15 cellular contexts compared by ENCODE assay signal in the genomic region with DNA sequence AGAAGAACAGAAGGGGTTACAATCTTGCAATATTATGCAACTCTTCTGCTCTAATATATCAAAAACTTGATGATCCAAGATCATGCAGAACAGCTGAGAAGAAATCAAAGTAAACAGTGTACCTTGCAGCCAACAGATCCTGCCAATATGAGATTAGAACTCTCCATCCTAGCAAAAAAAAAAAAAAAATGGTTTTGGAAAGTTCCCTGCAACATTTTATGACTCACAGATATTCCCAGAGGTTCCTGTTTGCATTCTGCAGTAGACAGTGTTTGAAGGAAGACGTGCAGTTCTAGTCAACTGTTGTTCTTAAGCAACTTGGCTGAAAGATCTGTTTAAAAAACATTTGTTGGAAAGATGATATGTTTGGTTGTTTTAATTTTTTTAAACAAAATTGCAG.
DNase-seq lines count a peak whose midpoint lies in the region; ATAC-seq, FAIRE-seq and TF ChIP-seq lines count a peak whose summit lies in the region.
"Had no signal": no experiment of that assay in that cellular context is flagged by ENCODE, and none has a peak within 500 bp of the region (broad histone marks: within the 10 kb centered on the region; RNA-seq: fewer than 3 reads in every experiment).

No MANE protein-coding gene starts in this region.

- no peak overlapping the region for H3K4me3 ChIP-seq in AG10803 (ENCODE audit: low read length)
- no peak overlapping the region for H3K4me3 ChIP-seq in astrocyte (ENCODE audit: insufficient read depth, low read depth, low read length)
- H3K4me3 ChIP-seq in foreskin fibroblast (ENCODE audit: low read depth in 1 of 2, low read length in 2 of 2) = no peak overlapping the region
- no peak overlapping the region for H3K4me3 ChIP-seq in rectal smooth muscle tissue (ENCODE audit: low read length)

- no peak overlapping the region for H3K27ac Mint-ChIP-seq in astrocyte (ENCODE audit: unreplicated experiment)
- H3K27ac Mint-ChIP-seq: activated naive CD8-positive, alpha-beta T cell treated with anti-CD3 and anti-CD28 coated beads, Interleukin-2, amount 50 U/mL, for 24 hours had no signal

- H3K4me1 ChIP-seq in astrocyte (ENCODE audit: insufficient read depth, low read length) = no peaks in the 10 kb centered on the region
- H3K4me1 ChIP-seq in rectal smooth muscle tissue (ENCODE audit: control insufficient read depth, insufficient read depth, low read length) = peaks cover 5% of the 10 kb centered on the region

- H3K27me3 Mint-ChIP-seq in astrocyte (ENCODE audit: low read depth, unreplicated experiment) = no peaks in the 10 kb centered on the region
- H3K27me3 Mint-ChIP-seq: activated naive CD8-positive, alpha-beta T cell treated with anti-CD3 and anti-CD28 coated beads, Interleukin-2, amount 50 U/mL, for 24 hours had no signal

- peaks cover 5% of the 10 kb centered on the region for H3K9me3 Mint-ChIP-seq in astrocyte (ENCODE audit: unreplicated experiment)

- peak; percentile 89 for DNase-seq in AG10803 (ENCODE audit: low read depth)
- DNase-seq in astrocyte (ENCODE audit: low read depth) = peak; percentile 58
- DNase-seq in foreskin fibroblast = peak; percentile 69 to 77
- no peak for DNase-seq in G401 (ENCODE audit: low spot score)
- DNase-seq: activated CD4-positive, CD25-positive, alpha-beta regulatory T cell; activated naive CD8-positive, alpha-beta T cell treated with anti-CD3 and anti-CD28 coated beads, Interleukin-2, amount 50 U/mL, for 24 hours; activated T-cell treated with anti-CD3 and anti-CD28 coated beads for 4 hours; C1 segment of cervical spinal cord; hippocampal formation; NCI-H2107 had no signal

- H3K9me3 ChIP-seq in astrocyte (ENCODE audit: insufficient read depth, low read depth, low read length) = peaks cover 10% of the 10 kb centered on the region

- H2AFZ ChIP-seq in astrocyte (ENCODE audit: low read depth, low read length) = no peak overlapping the region

- no peak overlapping the region for H3K27ac ChIP-seq in astrocyte (ENCODE audit: low read depth, low read length)
- peak overlapping the region; percentile 6 for H3K27ac ChIP-seq in rectal smooth muscle tissue (ENCODE audit: low read depth, low read length)
- H3K27ac ChIP-seq: HL-60 had no signal

- ATAC-seq in GM18517 (IDR thresholded peaks at IDR 0.05; ENCODE audit: unreplicated experiment) (no peak), HG02973 (IDR thresholded peaks at IDR 0.05; ENCODE audit: unreplicated experiment) (no peak), HG03342 (IDR thresholded peaks at IDR 0.05; ENCODE audit: unreplicated experiment) (no peak)
- ATAC-seq: activated naive CD8-positive, alpha-beta T cell treated with anti-CD3 and anti-CD28 coated beads, Interleukin-2, amount 50 U/mL, for 24 hours had no signal

- H4K20me1 ChIP-seq in astrocyte (ENCODE audit: insufficient read depth, low read length) = no peaks in the 10 kb centered on the region

- no peak overlapping the region for H3K9ac ChIP-seq in astrocyte (ENCODE audit: low read length)
- H3K9ac ChIP-seq in rectal smooth muscle tissue (ENCODE audit: low read length) = no peak overlapping the region

- no peaks in the 10 kb centered on the region for H3K4me1 Mint-ChIP-seq in astrocyte (ENCODE audit: low read depth, unreplicated experiment)
- H3K4me1 Mint-ChIP-seq: activated naive CD8-positive, alpha-beta T cell treated with anti-CD3 and anti-CD28 coated beads, Interleukin-2, amount 50 U/mL, for 24 hours had no signal

- TF ChIP-seq CTCF in AG10803 (conservative IDR thresholded peaks at IDR 0.05; ENCODE audit: low read length) (no peak), astrocyte (IDR thresholded peaks at IDR 0.05; ENCODE audit: insufficient read depth, low read depth, low read length) (no peak), foreskin fibroblast (IDR thresholded peaks at IDR 0.05; ENCODE audit: low read depth, low read length) (no peak)

- in situ Hi-C loops in G401 (cut with HindIII; ENCODE audit: low sequenced_read_pairs) = no loop called here

- H3K36me3 Mint-ChIP-seq in astrocyte (ENCODE audit: low read depth, unreplicated experiment) = peaks cover 5% of the 10 kb centered on the region

- H3K36me3 ChIP-seq in astrocyte (ENCODE audit: insufficient read depth, low read length) (no peaks in the 10 kb centered on the region), rectal smooth muscle tissue (ENCODE audit: control insufficient read depth, insufficient read depth, low read length) (no peaks in the 10 kb centered on the region)

- H3K27me3 ChIP-seq in astrocyte (ENCODE audit: insufficient read depth, low read length) = no peaks in the 10 kb centered on the region
- H3K27me3 ChIP-seq in rectal smooth muscle tissue (ENCODE audit: control insufficient read depth, insufficient read depth, low read length) = no peaks in the 10 kb centered on the region

- no peak for FAIRE-seq in astrocyte (lab: Jason Lieb, UNC)

- H3K79me2 ChIP-seq in astrocyte (ENCODE audit: insufficient read depth, low read length) = no peaks in the 10 kb centered on the region

- H3K4me2 ChIP-seq in astrocyte (ENCODE audit: low read length) = no peak overlapping the region

- no peak overlapping the region for H3K4me3 Mint-ChIP-seq in astrocyte (ENCODE audit: unreplicated experiment)
- H3K4me3 Mint-ChIP-seq: activated naive CD8-positive, alpha-beta T cell treated with anti-CD3 and anti-CD28 coated beads, Interleukin-2, amount 50 U/mL, for 24 hours had no signal
